Comparison of ENCODE assay signal across 1 cellular context in genomic region chr4:77817304-77818076, GRCh38.
TF ChIP-seq lines count a peak whose summit lies in the region.

No MANE protein-coding gene starts in this region.

TF ChIP-seq in HepG2, 621 proteins besides CTCF, POLR2A, EP300 and RAD21 (continued from another document and continues in another):
- TF ChIP-seq CENPBD1 (CRISPR knock-in tag; IDR thresholded peaks at IDR 0.05; ENCODE audit: borderline replicate concordance, low read depth) (no peak), BCLAF1 (IDR thresholded peaks at IDR 0.05) (no peak), ZHX2 (IDR thresholded peaks at IDR 0.05; ENCODE audit: low read depth) (no peak), ZHX2 (CRISPR knock-in tag; IDR thresholded peaks at IDR 0.05; ENCODE audit: borderline replicate concordance) (no peak), FLYWCH1 (CRISPR knock-in tag; IDR thresholded peaks at IDR 0.05) (no peak), KMT2A (CRISPR knock-in tag; IDR thresholded peaks at IDR 0.05) (0 out of 2 replicates have a peak, but pooled peaks have one; percentile 27), SOX13 (IDR thresholded peaks at IDR 0.05) (no peak), SOX13 (CRISPR knock-in tag; conservative IDR thresholded peaks at IDR 0.05 in 1 of 2, IDR thresholded peaks at IDR 0.05 in 1 of 2) (peak in 1 of 2 experiments; percentile 52; a peak in 2 of 4 replicates), DNMT1 (CRISPR knock-in tag; IDR thresholded peaks at IDR 0.05) (no peak), PLRG1 (conservative IDR thresholded peaks at IDR 0.05) (no peak), CEBPB (IDR thresholded peaks at IDR 0.05; ENCODE audit: borderline replicate concordance, low read depth, low read length) (no peak), ZBTB2 (CRISPR knock-in tag; IDR thresholded peaks at IDR 0.05; ENCODE audit: low read depth) (no peak), ADNP (CRISPR knock-in tag; IDR thresholded peaks at IDR 0.05) (no peak), DRAP1 (CRISPR knock-in tag; IDR thresholded peaks at IDR 0.05) (no peak), ZNF550 (CRISPR knock-in tag; IDR thresholded peaks at IDR 0.05; ENCODE audit: borderline replicate concordance) (no peak), ZNF883 (CRISPR knock-in tag; IDR thresholded peaks at IDR 0.05; ENCODE audit: not compliant biosample characterization) (no peak), CEBPG (CRISPR knock-in tag; IDR thresholded peaks at IDR 0.05) (no peak), TP53 (CRISPR knock-in tag; conservative IDR thresholded peaks at IDR 0.05) (no peak), ZNF3 (CRISPR knock-in tag; IDR thresholded peaks at IDR 0.05) (no peak), SOX6 (IDR thresholded peaks at IDR 0.05) (no peak), SOX6 (CRISPR knock-in tag; IDR thresholded peaks at IDR 0.05) (peak; percentile 69), CSRNP2 (CRISPR knock-in tag; conservative IDR thresholded peaks at IDR 0.05; ENCODE audit: low read depth) (no peak), WIZ (CRISPR knock-in tag; IDR thresholded peaks at IDR 0.05) (no peak), ZNF75D (CRISPR knock-in tag; IDR thresholded peaks at IDR 0.05; ENCODE audit: borderline replicate concordance) (no peak), ZNF281 (CRISPR knock-in tag; IDR thresholded peaks at IDR 0.05; ENCODE audit: borderline replicate concordance) (no peak), ZNF121 (CRISPR knock-in tag; IDR thresholded peaks at IDR 0.05) (no peak), FOSL2 (CRISPR knock-in tag; IDR thresholded peaks at IDR 0.05) (no peak), MNT (IDR thresholded peaks at IDR 0.05) (no peak), ZFYVE20 (CRISPR knock-in tag; IDR thresholded peaks at IDR 0.05; ENCODE audit: borderline replicate concordance, low read depth) (no peak), ZNF513 (CRISPR knock-in tag; conservative IDR thresholded peaks at IDR 0.05) (no peak), GFI1 (CRISPR knock-in tag; IDR thresholded peaks at IDR 0.05; ENCODE audit: borderline replicate concordance) (no peak; the same call in 1 of the 2 replicates), CREBL2 (CRISPR knock-in tag; IDR thresholded peaks at IDR 0.05; ENCODE audit: borderline replicate concordance) (no peak), U2AF1 (optimal IDR thresholded peaks at IDR 0.05; ENCODE audit: low read depth, low read length) (no peak), SETDB1 (CRISPR knock-in tag; IDR thresholded peaks at IDR 0.05; ENCODE audit: borderline replicate concordance) (no peak), ELF4 (CRISPR knock-in tag; IDR thresholded peaks at IDR 0.05; ENCODE audit: borderline replicate concordance) (no peak), ZNF816 (CRISPR knock-in tag; IDR thresholded peaks at IDR 0.05; ENCODE audit: borderline replicate concordance) (no peak; the same call in 1 of the 2 replicates), ATF6 (CRISPR knock-in tag; conservative IDR thresholded peaks at IDR 0.05) (no peak), ZNF629 (CRISPR knock-in tag; conservative IDR thresholded peaks at IDR 0.05) (peak; percentile 6; the same call in 1 of the 2 replicates)
